Comparison of ENCODE assay signal across 20 cellular contexts in genomic region chr18:57131782-57132181, GRCh38. TPM values are rescaled to one million over a fixed set of nuclear protein-coding genes. Genes with fewer than 3 reads are reported as not detected.
A peak's percentile ranks its signal among the peaks of the same experiment; 100 is the strongest.
DNase-seq lines count a peak whose midpoint lies in the region; ATAC-seq, FAIRE-seq and TF ChIP-seq lines count a peak whose summit lies in the region.
"Had no signal": no experiment of that assay in that cellular context is flagged by ENCODE, and none has a peak within 500 bp of the region (broad histone marks: within the 10 kb centered on the region; RNA-seq: fewer than 3 reads in every experiment).

No MANE protein-coding gene starts in this region.

- H3K9me3 ChIP-seq in body of pancreas, result no peaks in the 10 kb centered on the region
- H3K9me3 ChIP-seq in pancreas, result no peaks in the 10 kb centered on the region
- no peaks in the 10 kb centered on the region for H3K9me3 ChIP-seq in adrenal gland (replicated peaks in 1 of 3)

- intact Hi-C loops in body of pancreas (cut with DNase I), result no loop called here
- intact Hi-C loops in pancreas (cut with DNase I), result no loop called here
- intact Hi-C loops in adrenal gland (cut with DNase I), result no loop called here

- H3K4me1 ChIP-seq in body of pancreas (peaks cover 11% of the 10 kb centered on the region), pancreas (no peaks in the 10 kb centered on the region), adrenal gland (replicated peaks in 1 of 2) (no peaks in the 10 kb centered on the region)

- TF ChIP-seq CTCF in body of pancreas (IDR thresholded peaks at IDR 0.05) (no peak), pancreas (IDR thresholded peaks at IDR 0.05) (no peak), adrenal gland (IDR thresholded peaks at IDR 0.05) (no peak)

- H3K27ac ChIP-seq in body of pancreas (no peak overlapping the region), pancreas (no peak overlapping the region), adrenal gland (no peak overlapping the region)
- H3K27ac ChIP-seq: 22Rv1 had no signal

- no peak overlapping the region for H3K4me3 ChIP-seq in body of pancreas
- no peak overlapping the region for H3K4me3 ChIP-seq in pancreas
- H3K4me3 ChIP-seq in adrenal gland, result no peak overlapping the region

- DNase-seq in DMS 273 (lab: John Stamatoyannopoulos, UW; ENCODE audit: unreplicated experiment), result peak; percentile 32
- DNase-seq in DMS 273 treated with DMSO at 0.1 percent for 48 hours (lab: John Stamatoyannopoulos, UW), result no peak
- DNase-seq in NCI-H2029 (lab: John Stamatoyannopoulos, UW), result peak; percentile 78
- DNase-seq in body of pancreas, result peak in 2 of 4 donors; percentile 14 to 17
- DNase-seq in pancreas, result no peak
- DNase-seq in HUDEP-2 (lab: John Stamatoyannopoulos, UW; ENCODE audit: unreplicated experiment in 76 of 76), result no peak
- DNase-seq in adrenal gland, result no peak
- no peak for DNase-seq in NCI-H2227 (lab: John Stamatoyannopoulos, UW; ENCODE audit: unreplicated experiment)
- DNase-seq: DMS79, NCI-H1105, NCI-H187 treated with DMSO at 0.1 percent for 48 hours, NCI-H2171 treated with DMSO at 0.1 percent for 48 hours, NCI-H748 treated with DMSO at 0.1 percent for 48 hours had no signal

- H3K36me3 ChIP-seq in body of pancreas (replicated peaks in 1 of 2; ENCODE audit: insufficient read depth in 1 of 2, low read depth in 2 of 2) (no peaks in the 10 kb centered on the region), pancreas (no peaks in the 10 kb centered on the region), adrenal gland (replicated peaks in 1 of 2) (no peaks in the 10 kb centered on the region)

- H3K27me3 ChIP-seq in body of pancreas, result no peaks in the 10 kb centered on the region
- no peaks in the 10 kb centered on the region for H3K27me3 ChIP-seq in pancreas
- H3K27me3 ChIP-seq in adrenal gland, result no peaks in the 10 kb centered on the region

- TF ChIP-seq POLR2A in body of pancreas (IDR thresholded peaks at IDR 0.05), result no peak
- TF ChIP-seq POLR2A in adrenal gland (IDR thresholded peaks at IDR 0.05), result no peak

- ATAC-seq in body of pancreas (peak; percentile 67), pancreas (peak; percentile 53 to 92 (median 83))
- ATAC-seq: HCT116 had no signal

- no peak for FAIRE-seq in pancreas (lab: Jason Lieb, UNC)
- FAIRE-seq: G401.6, GM12892, GM19239, RCC 7860 had no signal

RNA-seq across cellular contexts. Expression of gene BOD1L2, which starts 15.1 kb away (rescaled TPM):
- not detected for total RNA-seq in body of pancreas
- total RNA-seq in pancreas, result not detected
- not detected for polyA plus RNA-seq in pancreas
- not detected for total RNA-seq in adrenal gland
- not detected for polyA plus RNA-seq in adrenal gland
- total RNA-seq: HT-29 had no signal

Comparison
In these comparisons a context has a peak if more than half of its experiments do, and no peak if none do; other contexts are left out.
1. DNase-seq: peak in DMS 273 (single experiment) and NCI-H2029 (single experiment); none in DMS 273 treated with DMSO at 0.1 percent for 48 hours (single experiment), pancreas (0 of 6), HUDEP-2 (0 of 76), adrenal gland (0 of 7) and NCI-H2227 (single experiment).